20 cellular contexts compared by ENCODE assay signal in genomic region chr1:77459881-77460280, GRCh38.
"Had no signal": no experiment of that assay in that cellular context is flagged by ENCODE, and none has a peak within 500 bp of the region (broad histone marks: within the 10 kb centered on the region; RNA-seq: fewer than 3 reads in every experiment).

No MANE protein-coding gene starts in this region.

- H3K9me3 ChIP-seq: heart left ventricle, left ventricle myocardium inferior, psoas muscle, sigmoid colon, suprapubic skin had no signal

- H3K27ac ChIP-seq: epithelial cell of prostate, heart left ventricle, left ventricle myocardium inferior, psoas muscle, sigmoid colon, suprapubic skin, WERI-Rb-1 had no signal

- DNase-seq: activated CD4-positive, alpha-beta T cell treated with anti-CD3 and anti-CD28 coated beads for 36 hours; activated CD8-positive, alpha-beta memory T cell treated with anti-CD3 and anti-CD28 coated beads, Interleukin-2, amount 50 U/mL, for 4 hours; activated CD8-positive, alpha-beta T cell treated with anti-CD3 and anti-CD28 coated beads for 36 hours; activated naive CD4-positive, alpha-beta T cell; activated naive CD8-positive, alpha-beta T cell treated with anti-CD3 and anti-CD28 coated beads, Interleukin-2, amount 50 U/mL, for 24 hours; activated T-cell treated with anti-CD3 and anti-CD28 coated beads, Interleukin-2, amount 50 U/mL, for 72 hours; central memory CD4-positive, alpha-beta T cell; cortex of kidney; effector memory CD4-positive, alpha-beta T cell; heart left ventricle; left ventricle myocardium inferior; mesendoderm; psoas muscle; sigmoid colon; stimulated activated CD4-positive, alpha-beta T cell treated with anti-CD3 and anti-CD28 coated beads, Interleukin-12 subunit alpha, Interleukin-12 subunit beta, amount 100 ng/mL, for 4 hours; stimulated activated CD4-positive, alpha-beta T cell treated with anti-CD3 and anti-CD28 coated beads, Interleukin-2, amount 100 ng/mL, for 48 hours; stimulated activated naive CD8-positive, alpha-beta T cell treated with anti-CD3 and anti-CD28 coated beads, Interleukin-15, Interleukin-2, amounts not matched to agents 100 U/mL and 50 U/mL, for 24 hours; WERI-Rb-1 had no signal

- H3K4me1 ChIP-seq: heart left ventricle, left ventricle myocardium inferior, psoas muscle, sigmoid colon, suprapubic skin had no signal

- H3K4me3 ChIP-seq: heart left ventricle, left ventricle myocardium inferior, psoas muscle, sigmoid colon, suprapubic skin had no signal

- ATAC-seq: activated CD4-positive, alpha-beta T cell treated with anti-CD3 and anti-CD28 coated beads for 36 hours; activated CD8-positive, alpha-beta T cell treated with anti-CD3 and anti-CD28 coated beads for 36 hours; activated naive CD8-positive, alpha-beta T cell treated with anti-CD3 and anti-CD28 coated beads, Interleukin-2, amount 50 U/mL, for 24 hours; activated T-cell treated with anti-CD3 and anti-CD28 coated beads, Interleukin-2, amount 50 U/mL, for 72 hours; heart left ventricle; psoas muscle; stimulated activated naive CD8-positive, alpha-beta T cell treated with anti-CD3 and anti-CD28 coated beads, Interleukin-15, Interleukin-2, amounts not matched to agents 100 U/mL and 50 U/mL, for 24 hours had no signal

- H3K27me3 ChIP-seq: heart left ventricle, sigmoid colon, suprapubic skin had no signal

- H3K36me3 ChIP-seq: heart left ventricle, left ventricle myocardium inferior, sigmoid colon, suprapubic skin, WERI-Rb-1 had no signal
